ENCODE assay signal across 1 cellular context in genomic region chr20:12970372-12970821, GRCh38.
TF ChIP-seq lines count a peak whose summit lies in the region.

No MANE protein-coding gene starts in this region.

TF ChIP-seq in HepG2, 621 proteins besides CTCF, POLR2A, EP300 and RAD21 (continued from another document and continues in another):
- TF ChIP-seq ZNF280D (CRISPR knock-in tag; IDR thresholded peaks at IDR 0.05) (peak; percentile 80; the same call in 1 of the 2 replicates), ZNF34 (CRISPR knock-in tag; IDR thresholded peaks at IDR 0.05; ENCODE audit: borderline replicate concordance) (peak; percentile 49; the same call in 1 of the 2 replicates), TBX2 (CRISPR knock-in tag; IDR thresholded peaks at IDR 0.05; ENCODE audit: borderline replicate concordance) (peak; percentile 54; the same call in 1 of the 2 replicates), SOX6 (IDR thresholded peaks at IDR 0.05) (no peak), SOX6 (CRISPR knock-in tag; IDR thresholded peaks at IDR 0.05) (peak; percentile 55), ZNF678 (CRISPR knock-in tag; IDR thresholded peaks at IDR 0.05) (no peak), SNAPC4 (CRISPR knock-in tag; IDR thresholded peaks at IDR 0.05) (no peak), NONO (IDR thresholded peaks at IDR 0.05) (no peak), NONO (CRISPR knock-in tag; conservative IDR thresholded peaks at IDR 0.05) (no peak), TEAD3 (CRISPR knock-in tag; optimal IDR thresholded peaks at IDR 0.05; ENCODE audit: borderline replicate concordance) (peak; percentile 60), ATF1 (CRISPR knock-in tag; IDR thresholded peaks at IDR 0.05) (no peak), ZNF510 (CRISPR knock-in tag; IDR thresholded peaks at IDR 0.05; ENCODE audit: low read depth) (no peak), TARDBP (CRISPR knock-in tag; IDR thresholded peaks at IDR 0.05) (peak; percentile 46; the same call in 1 of the 2 replicates), TRIM24 (CRISPR knock-in tag; IDR thresholded peaks at IDR 0.05) (no peak), HNF1B (CRISPR knock-in tag; IDR thresholded peaks at IDR 0.05) (0 out of 2 replicates have a peak, but pooled peaks have one; percentile 50), BRD4 (CRISPR knock-in tag; IDR thresholded peaks at IDR 0.05) (no peak), MEF2D (CRISPR knock-in tag; IDR thresholded peaks at IDR 0.05) (0 out of 2 replicates have a peak, but pooled peaks have one; percentile 34), SMAD3 (CRISPR knock-in tag; IDR thresholded peaks at IDR 0.05) (no peak), HOMEZ (CRISPR knock-in tag; IDR thresholded peaks at IDR 0.05; ENCODE audit: low read depth) (0 out of 2 replicates have a peak, but pooled peaks have one; percentile 50), SIN3B (IDR thresholded peaks at IDR 0.05; ENCODE audit: low read length) (no peak), HNRNPK (IDR thresholded peaks at IDR 0.05; ENCODE audit: low read depth, low read length, poor library complexity, severe bottlenecking) (no peak), ZFX (CRISPR knock-in tag; IDR thresholded peaks at IDR 0.05; ENCODE audit: low read depth) (peak; percentile 19; the same call in 1 of the 2 replicates), SMARCC2 (IDR thresholded peaks at IDR 0.05) (no peak), ZNF576 (CRISPR knock-in tag; IDR thresholded peaks at IDR 0.05) (no peak), ZFP82 (CRISPR knock-in tag; IDR thresholded peaks at IDR 0.05; ENCODE audit: borderline replicate concordance) (no peak), KAT8 (CRISPR knock-in tag; IDR thresholded peaks at IDR 0.05) (peak; percentile 33; the same call in 1 of the 2 replicates), IKZF4 (CRISPR knock-in tag; IDR thresholded peaks at IDR 0.05; ENCODE audit: borderline replicate concordance, low read depth, not compliant biosample characterization) (no peak), MLXIP (CRISPR knock-in tag; IDR thresholded peaks at IDR 0.05; ENCODE audit: borderline replicate concordance) (no peak), ZNF331 (CRISPR knock-in tag; IDR thresholded peaks at IDR 0.05) (0 out of 2 replicates have a peak, but pooled peaks have one; percentile 36), TBX3 (IDR thresholded peaks at IDR 0.05; ENCODE audit: borderline replicate concordance) (no peak), DRAP1 (CRISPR knock-in tag; IDR thresholded peaks at IDR 0.05) (peak; percentile 44; the same call in 1 of the 2 replicates), DNMT1 (CRISPR knock-in tag; IDR thresholded peaks at IDR 0.05) (0 out of 2 replicates have a peak, but pooled peaks have one; percentile 52)
- TF ChIP-seq, protein P1, sequence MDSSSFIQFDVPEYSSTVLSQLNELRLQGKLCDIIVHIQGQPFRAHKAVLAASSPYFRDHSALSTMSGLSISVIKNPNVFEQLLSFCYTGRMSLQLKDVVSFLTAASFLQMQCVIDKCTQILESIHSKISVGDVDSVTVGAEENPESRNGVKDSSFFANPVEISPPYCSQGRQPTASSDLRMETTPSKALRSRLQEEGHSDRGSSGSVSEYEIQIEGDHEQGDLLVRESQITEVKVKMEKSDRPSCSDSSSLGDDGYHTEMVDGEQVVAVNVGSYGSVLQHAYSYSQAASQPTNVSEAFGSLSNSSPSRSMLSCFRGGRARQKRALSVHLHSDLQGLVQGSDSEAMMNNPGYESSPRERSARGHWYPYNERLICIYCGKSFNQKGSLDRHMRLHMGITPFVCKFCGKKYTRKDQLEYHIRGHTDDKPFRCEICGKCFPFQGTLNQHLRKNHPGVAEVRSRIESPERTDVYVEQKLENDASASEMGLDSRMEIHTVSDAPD (CRISPR knock-in tag; IDR thresholded peaks at IDR 0.05): no peak; the same call in 1 of the 2 replicates
- TF ChIP-seq, protein P2, sequence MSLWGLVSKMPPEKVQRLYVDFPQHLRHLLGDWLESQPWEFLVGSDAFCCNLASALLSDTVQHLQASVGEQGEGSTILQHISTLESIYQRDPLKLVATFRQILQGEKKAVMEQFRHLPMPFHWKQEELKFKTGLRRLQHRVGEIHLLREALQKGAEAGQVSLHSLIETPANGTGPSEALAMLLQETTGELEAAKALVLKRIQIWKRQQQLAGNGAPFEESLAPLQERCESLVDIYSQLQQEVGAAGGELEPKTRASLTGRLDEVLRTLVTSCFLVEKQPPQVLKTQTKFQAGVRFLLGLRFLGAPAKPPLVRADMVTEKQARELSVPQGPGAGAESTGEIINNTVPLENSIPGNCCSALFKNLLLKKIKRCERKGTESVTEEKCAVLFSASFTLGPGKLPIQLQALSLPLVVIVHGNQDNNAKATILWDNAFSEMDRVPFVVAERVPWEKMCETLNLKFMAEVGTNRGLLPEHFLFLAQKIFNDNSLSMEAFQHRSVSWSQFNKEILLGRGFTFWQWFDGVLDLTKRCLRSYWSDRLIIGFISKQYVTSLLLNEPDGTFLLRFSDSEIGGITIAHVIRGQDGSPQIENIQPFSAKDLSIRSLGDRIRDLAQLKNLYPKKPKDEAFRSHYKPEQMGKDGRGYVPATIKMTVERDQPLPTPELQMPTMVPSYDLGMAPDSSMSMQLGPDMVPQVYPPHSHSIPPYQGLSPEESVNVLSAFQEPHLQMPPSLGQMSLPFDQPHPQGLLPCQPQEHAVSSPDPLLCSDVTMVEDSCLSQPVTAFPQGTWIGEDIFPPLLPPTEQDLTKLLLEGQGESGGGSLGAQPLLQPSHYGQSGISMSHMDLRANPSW (CRISPR knock-in tag; IDR thresholded peaks at IDR 0.05; ENCODE audit: borderline replicate concordance): no peak
- TF ChIP-seq, protein P3, sequence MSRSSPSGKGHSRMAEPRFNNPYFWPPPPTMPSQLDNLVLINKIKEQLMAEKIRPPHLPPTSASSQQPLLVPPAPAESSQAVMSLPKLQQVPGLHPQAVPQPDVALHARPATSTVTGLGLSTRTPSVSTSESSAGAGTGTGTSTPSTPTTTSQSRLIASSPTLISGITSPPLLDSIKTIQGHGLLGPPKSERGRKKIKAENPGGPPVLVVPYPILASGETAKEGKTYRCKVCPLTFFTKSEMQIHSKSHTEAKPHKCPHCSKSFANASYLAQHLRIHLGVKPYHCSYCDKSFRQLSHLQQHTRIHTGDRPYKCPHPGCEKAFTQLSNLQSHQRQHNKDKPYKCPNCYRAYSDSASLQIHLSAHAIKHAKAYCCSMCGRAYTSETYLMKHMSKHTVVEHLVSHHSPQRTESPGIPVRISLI (CRISPR knock-in tag; IDR thresholded peaks at IDR 0.05; ENCODE audit: borderline replicate concordance): peak; percentile 28; the same call in 1 of the 2 replicates
- TF ChIP-seq, protein P4, sequence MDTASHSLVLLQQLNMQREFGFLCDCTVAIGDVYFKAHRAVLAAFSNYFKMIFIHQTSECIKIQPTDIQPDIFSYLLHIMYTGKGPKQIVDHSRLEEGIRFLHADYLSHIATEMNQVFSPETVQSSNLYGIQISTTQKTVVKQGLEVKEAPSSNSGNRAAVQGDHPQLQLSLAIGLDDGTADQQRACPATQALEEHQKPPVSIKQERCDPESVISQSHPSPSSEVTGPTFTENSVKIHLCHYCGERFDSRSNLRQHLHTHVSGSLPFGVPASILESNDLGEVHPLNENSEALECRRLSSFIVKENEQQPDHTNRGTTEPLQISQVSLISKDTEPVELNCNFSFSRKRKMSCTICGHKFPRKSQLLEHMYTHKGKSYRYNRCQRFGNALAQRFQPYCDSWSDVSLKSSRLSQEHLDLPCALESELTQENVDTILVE (CRISPR knock-in tag; IDR thresholded peaks at IDR 0.05): peak; percentile 83
